8 cellular contexts compared by ENCODE assay signal in the genomic region with DNA sequence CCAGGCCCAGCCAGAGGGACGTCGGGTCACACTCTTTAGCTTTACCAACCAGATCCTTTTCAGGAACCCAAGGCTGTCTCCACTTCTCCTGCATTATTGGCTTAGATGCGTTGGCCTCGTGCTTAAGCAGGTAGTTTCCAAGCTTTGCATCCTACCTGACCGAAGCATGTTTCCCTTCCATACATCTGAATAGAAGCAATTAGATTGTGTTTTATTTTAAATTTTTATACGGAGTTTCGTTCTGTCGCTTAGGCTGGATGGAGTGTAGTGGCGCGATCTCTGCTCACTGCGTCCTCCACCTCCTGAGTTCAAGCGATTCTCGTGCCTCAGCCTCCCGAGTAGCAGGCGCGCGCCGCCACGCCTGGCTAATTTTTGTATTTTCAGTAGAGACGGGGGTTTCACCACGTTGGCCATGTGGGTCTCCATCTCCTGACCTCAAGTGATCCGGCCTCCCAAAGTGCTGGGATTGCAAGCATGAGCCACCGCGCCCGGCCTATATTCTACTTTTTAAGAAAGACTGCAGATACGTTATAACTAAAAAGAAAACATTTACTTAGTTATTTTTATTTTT. TPM values are rescaled to one million over a fixed set of nuclear protein-coding genes. Genes with fewer than 3 reads are reported as not detected.
A peak's percentile ranks its signal among the peaks of the same experiment; 100 is the strongest.
DNase-seq lines count a peak whose midpoint lies in the region; ATAC-seq, FAIRE-seq and TF ChIP-seq lines count a peak whose summit lies in the region.

No MANE protein-coding gene starts in this region.

- DNase-seq in DMS53 treated with DMSO at 0.1 percent for 48 hours (lab: John Stamatoyannopoulos, UW; ENCODE audit: unreplicated experiment) (peak; percentile 73), H54 (ENCODE audit: insufficient read length, low spot score) (no peak), RWPE2 (ENCODE audit: low spot score) (no peak), endothelial cell (ENCODE audit: low spot score) (peak; percentile 15), natural killer cell (no peak), putamen (ENCODE audit: low spot score) (no peak), NCI-H345 treated with DMSO at 0.1 percent for 48 hours (lab: John Stamatoyannopoulos, UW; ENCODE audit: unreplicated experiment) (no peak)
- no peak for DNase-seq in effector CD8-positive, alpha-beta T cell (lab: John Stamatoyannopoulos, UW)

- H3K36me3 Mint-ChIP-seq in endothelial cell (ENCODE audit: low read depth, unreplicated experiment) = peaks cover 4% of the 10 kb centered on the region
- no peaks in the 10 kb centered on the region for H3K36me3 Mint-ChIP-seq in natural killer cell

- H3K4me1 Mint-ChIP-seq in endothelial cell (ENCODE audit: unreplicated experiment) (peaks cover 9% of the 10 kb centered on the region), natural killer cell (peaks cover 13 to 17% of the 10 kb centered on the region in 2 donors)

- peak overlapping the region; percentile 48 for H3K4me3 ChIP-seq in RWPE2 (ENCODE audit: severe bottlenecking)

- peak; percentile 33 for ATAC-seq in RWPE2 (ENCODE audit: low read depth)
- ATAC-seq in natural killer cell = no peak

- peaks cover 25% of the 10 kb centered on the region for H3K4me1 ChIP-seq in RWPE2 (ENCODE audit: insufficient read depth, poor library complexity, severe bottlenecking)

- H3K27me3 Mint-ChIP-seq in endothelial cell (ENCODE audit: unreplicated experiment) (peaks cover 2% of the 10 kb centered on the region), natural killer cell (ENCODE audit: low read depth in 2 of 2) (peaks cover 0 to 11% of the 10 kb centered on the region in 2 donors)

- peaks cover 26% of the 10 kb centered on the region for H3K36me3 ChIP-seq in RWPE2 (ENCODE audit: low read depth)

- FAIRE-seq in H54 (lab: Jason Lieb, UNC) = peak; percentile 88

- H3K4me3 Mint-ChIP-seq in endothelial cell (ENCODE audit: unreplicated experiment) = peak overlapping the region; percentile 97
- peak overlapping the region; percentile 95 for H3K4me3 Mint-ChIP-seq in natural killer cell

- intact Hi-C loops in natural killer cell (cut with micrococcal nuclease) = loop anchor here (1.0 to 5.0 kb wide), 2 partner anchors 18 to 73 kb away; a partner anchor contains a TSS

- H3K27me3 ChIP-seq in RWPE2 (ENCODE audit: insufficient read depth, poor library complexity, severe bottlenecking) = no peaks in the 10 kb centered on the region

- peak overlapping the region; percentile 47 for H3K27ac ChIP-seq in RWPE2 (ENCODE audit: poor library complexity, severe bottlenecking)

- no peak for TF ChIP-seq CTCF in RWPE2 (IDR thresholded peaks at IDR 0.05; ENCODE audit: poor library complexity, severe bottlenecking)
- no peak for TF ChIP-seq CTCF in endothelial cell (IDR thresholded peaks at IDR 0.05; ENCODE audit: unreplicated experiment)
- TF ChIP-seq CTCF in natural killer cell (IDR thresholded peaks at IDR 0.05) = no peak

- H3K9me3 Mint-ChIP-seq in endothelial cell (ENCODE audit: unreplicated experiment) (no peaks in the 10 kb centered on the region), natural killer cell (no peaks in the 10 kb centered on the region)

- H3K27ac Mint-ChIP-seq in endothelial cell (ENCODE audit: unreplicated experiment) = peak overlapping the region; percentile 97
- H3K27ac Mint-ChIP-seq in natural killer cell = peak overlapping the region; percentile 85 to 99

- H3K9me3 ChIP-seq in RWPE2 (ENCODE audit: severe bottlenecking) = no peaks in the 10 kb centered on the region

- no peak for TF ChIP-seq POLR2A in H54 (IDR thresholded peaks at IDR 0.05; ENCODE audit: low read depth, low read length)

RNA-seq across cellular contexts. Expression of a gene that starts 0.7 kb away (rescaled TPM):
- total RNA-seq in endothelial cell (ENCODE audit: unreplicated experiment) (7.9 TPM), natural killer cell (1 to 10 TPM; 4.1 to 7.5 (median 4.4) TPM)

RNA-seq across cellular contexts. Expression of a gene that starts 17.9 kb away (rescaled TPM):
- total RNA-seq in endothelial cell (ENCODE audit: unreplicated experiment) (28.5 TPM), natural killer cell (10 to 100 TPM; 11.2 to 16.8 (median 15.2) TPM)

Comparison
In these comparisons a context has a peak if more than half of its experiments do, and no peak if none do; other contexts are left out.
1. DNase-seq: peak in DMS53 treated with DMSO at 0.1 percent for 48 hours (single experiment) and endothelial cell (single experiment); none in H54 (single experiment), RWPE2 (single experiment), natural killer cell (single experiment), effector CD8-positive, alpha-beta T cell (single experiment), putamen (single experiment) and NCI-H345 treated with DMSO at 0.1 percent for 48 hours (single experiment).